In the genomic region with DNA sequence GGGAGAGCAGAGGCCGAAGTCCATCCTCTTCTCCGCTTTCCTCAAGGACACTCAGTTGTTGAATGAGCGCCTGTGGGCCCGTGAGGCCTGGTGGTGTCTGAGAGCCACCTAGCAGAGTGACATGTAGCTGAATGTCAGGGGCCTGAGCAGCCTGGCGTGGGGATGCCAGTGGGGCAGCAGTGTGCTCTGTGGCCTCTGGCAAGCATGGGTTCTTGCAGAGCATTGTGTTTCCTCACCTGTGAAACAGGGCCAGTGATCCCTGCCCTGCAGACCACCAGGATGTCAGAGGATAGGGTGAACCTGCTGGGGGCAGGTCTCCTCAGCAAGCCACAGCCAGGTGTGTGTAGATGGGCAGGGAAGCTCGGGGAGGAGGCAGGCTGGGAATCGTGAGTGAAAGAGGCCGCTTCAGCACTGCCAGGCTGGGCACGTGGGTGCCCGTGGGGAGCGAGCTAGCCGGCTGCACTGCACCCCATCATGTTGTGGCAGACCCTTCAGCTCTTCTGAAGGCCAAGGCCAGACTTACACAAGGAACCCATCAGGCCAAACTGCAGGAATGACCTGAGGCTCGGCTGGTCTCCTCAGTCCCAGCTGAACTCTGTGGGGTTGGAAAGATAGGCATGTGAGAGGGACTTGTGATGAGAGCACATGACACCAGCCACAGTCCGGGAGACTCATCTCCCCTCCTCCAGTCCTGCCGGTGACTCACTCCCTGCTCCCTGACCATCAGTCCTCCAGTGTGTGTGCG, we compare ENCODE assay signal across 8 cellular contexts. TPM values are rescaled to one million over a fixed set of nuclear protein-coding genes. Genes with fewer than 3 reads are reported as not detected.
DNase-seq lines count a peak whose midpoint lies in the region; ATAC-seq, FAIRE-seq and TF ChIP-seq lines count a peak whose summit lies in the region.

No MANE protein-coding gene starts in this region.

- ATAC-seq in esophagus mucosa (peak; percentile 22), GM18519 (IDR thresholded peaks at IDR 0.05; ENCODE audit: low FRiP score, unreplicated experiment) (no peak), GM21447 (IDR thresholded peaks at IDR 0.05; ENCODE audit: unreplicated experiment) (no peak)

- H3K36me3 ChIP-seq in ES-I3 (ENCODE audit: insufficient read depth, low read length), result no peaks in the 10 kb centered on the region

- H3K4me1 Mint-ChIP-seq in nephron progenitor cell, result peaks cover 89% of the 10 kb centered on the region

- peaks cover 4% of the 10 kb centered on the region for H3K27me3 Mint-ChIP-seq in nephron progenitor cell (ENCODE audit: low read depth, poor library complexity)

- no peaks in the 10 kb centered on the region for H3K9me3 ChIP-seq in ES-I3 (ENCODE audit: control insufficient read depth, insufficient read depth, low read length)

- peak; percentile 87 for FAIRE-seq in RCC 7860 (lab: Jason Lieb, UNC)

- H3K9me3 Mint-ChIP-seq in nephron progenitor cell, result no peaks in the 10 kb centered on the region

- H3K4me1 ChIP-seq in ES-I3 (ENCODE audit: insufficient read depth, low read length), result peaks cover 24% of the 10 kb centered on the region

- peaks cover 12% of the 10 kb centered on the region for H3K36me3 Mint-ChIP-seq in nephron progenitor cell (ENCODE audit: low read depth)

- DNase-seq in RCC 7860 (ENCODE audit: low spot score) (peak; percentile 84), nephron progenitor cell (no peak), NCI-H524 (lab: John Stamatoyannopoulos, UW) (no peak)
- no peak for DNase-seq in effector CD8-positive, alpha-beta T cell (lab: John Stamatoyannopoulos, UW)

- peak overlapping the region; percentile 95 for H3K27ac Mint-ChIP-seq in nephron progenitor cell

- H3K4me3 Mint-ChIP-seq in nephron progenitor cell, result peak overlapping the region; percentile 57

- H3K9ac ChIP-seq in ES-I3 (ENCODE audit: low read depth, low read length), result peak overlapping the region; percentile 14; the same call in 1 of the 2 replicates

- TF ChIP-seq CTCF in nephron progenitor cell (IDR thresholded peaks at IDR 0.05), result no peak

RNA-seq across cellular contexts. Expression of gene PPP1R37, which starts 5.0 kb away (rescaled TPM):
- 24.2 TPM for total RNA-seq in esophagus mucosa

RNA-seq across cellular contexts. Expression of gene GEMIN7, which starts 18.9 kb away (rescaled TPM):
- 18.7 TPM for total RNA-seq in esophagus mucosa

RNA-seq across cellular contexts. Expression of gene ZNF296, which starts 21.7 kb away (rescaled TPM):
- total RNA-seq in esophagus mucosa, result 8.1 TPM

RNA-seq across cellular contexts. Expression of gene CLASRP, which starts 59.1 kb away (rescaled TPM):
- total RNA-seq in esophagus mucosa, result 30.8 TPM
